8 cellular contexts compared by ENCODE assay signal in the genomic region with DNA sequence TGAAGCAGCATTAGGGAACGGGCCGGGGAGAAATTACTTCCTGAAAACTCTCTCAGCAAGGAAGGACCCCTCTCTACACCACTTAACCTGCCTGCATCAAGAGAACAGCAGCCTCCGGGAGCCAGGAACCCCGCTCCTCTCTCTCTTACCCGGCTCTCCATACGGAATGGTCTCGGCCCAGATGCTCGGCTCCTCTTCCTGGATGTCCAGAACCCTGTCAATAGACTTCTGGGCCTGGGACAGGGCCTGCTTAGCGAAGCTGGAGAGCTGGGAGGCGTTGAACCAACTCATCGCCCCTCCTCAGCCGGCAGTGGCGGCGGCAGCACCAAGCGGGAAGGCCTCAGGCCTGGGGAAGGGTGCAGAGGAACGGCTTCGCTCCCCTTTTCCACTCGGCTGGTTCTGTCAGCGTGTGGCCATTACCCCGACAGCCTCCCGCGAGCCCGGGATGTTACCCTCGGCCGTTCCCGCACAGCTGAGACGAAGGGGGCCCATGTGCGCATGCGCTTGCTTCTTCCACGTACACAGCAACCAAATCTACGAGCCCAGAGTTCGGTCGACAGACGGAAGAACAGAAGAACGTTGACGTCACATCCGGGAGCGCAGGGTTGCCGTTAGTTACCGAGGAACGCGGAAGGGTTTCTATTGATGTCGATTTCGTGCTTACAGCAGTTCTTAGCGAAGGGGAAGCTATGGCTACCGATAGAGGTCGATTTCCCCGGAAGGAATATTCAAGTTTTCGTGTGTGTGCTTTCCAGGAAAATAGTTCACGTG. TPM values are rescaled to one million over a fixed set of nuclear protein-coding genes. Genes with fewer than 3 reads are reported as not detected.
DNase-seq lines count a peak whose midpoint lies in the region; ATAC-seq, FAIRE-seq and TF ChIP-seq lines count a peak whose summit lies in the region.

A gene with protein sequence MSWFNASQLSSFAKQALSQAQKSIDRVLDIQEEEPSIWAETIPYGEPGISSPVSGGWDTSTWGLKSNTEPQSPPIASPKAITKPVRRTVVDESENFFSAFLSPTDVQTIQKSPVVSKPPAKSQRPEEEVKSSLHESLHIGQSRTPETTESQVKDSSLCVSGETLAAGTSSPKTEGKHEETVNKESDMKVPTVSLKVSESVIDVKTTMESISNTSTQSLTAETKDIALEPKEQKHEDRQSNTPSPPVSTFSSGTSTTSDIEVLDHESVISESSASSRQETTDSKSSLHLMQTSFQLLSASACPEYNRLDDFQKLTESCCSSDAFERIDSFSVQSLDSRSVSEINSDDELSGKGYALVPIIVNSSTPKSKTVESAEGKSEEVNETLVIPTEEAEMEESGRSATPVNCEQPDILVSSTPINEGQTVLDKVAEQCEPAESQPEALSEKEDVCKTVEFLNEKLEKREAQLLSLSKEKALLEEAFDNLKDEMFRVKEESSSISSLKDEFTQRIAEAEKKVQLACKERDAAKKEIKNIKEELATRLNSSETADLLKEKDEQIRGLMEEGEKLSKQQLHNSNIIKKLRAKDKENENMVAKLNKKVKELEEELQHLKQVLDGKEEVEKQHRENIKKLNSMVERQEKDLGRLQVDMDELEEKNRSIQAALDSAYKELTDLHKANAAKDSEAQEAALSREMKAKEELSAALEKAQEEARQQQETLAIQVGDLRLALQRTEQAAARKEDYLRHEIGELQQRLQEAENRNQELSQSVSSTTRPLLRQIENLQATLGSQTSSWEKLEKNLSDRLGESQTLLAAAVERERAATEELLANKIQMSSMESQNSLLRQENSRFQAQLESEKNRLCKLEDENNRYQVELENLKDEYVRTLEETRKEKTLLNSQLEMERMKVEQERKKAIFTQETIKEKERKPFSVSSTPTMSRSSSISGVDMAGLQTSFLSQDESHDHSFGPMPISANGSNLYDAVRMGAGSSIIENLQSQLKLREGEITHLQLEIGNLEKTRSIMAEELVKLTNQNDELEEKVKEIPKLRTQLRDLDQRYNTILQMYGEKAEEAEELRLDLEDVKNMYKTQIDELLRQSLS (minus strand): TSS at position 538 of the 771 bp plus-strand sequence. CDS start 247 bp downstream, at position 291.

- peaks cover 39% of the 10 kb centered on the region for H3K36me3 Mint-ChIP-seq in activated T-helper 2 cell treated with anti-CD3 and anti-CD28 coated beads, Interferon-gamma antibody, Interleukin-2, Interleukin-4, amounts not matched to agents 10 μg/mL and 5 μg/mL and 100 μg/mL, durations not matched to agents 14 hours and 24 hours and 36 hours (ENCODE audit: low read depth)

- no peak for FAIRE-seq in frontal cortex (lab: Jason Lieb, UNC)

- no peaks in the 10 kb centered on the region for H3K27me3 Mint-ChIP-seq in activated T-helper 2 cell treated with anti-CD3 and anti-CD28 coated beads, Interferon-gamma antibody, Interleukin-2, Interleukin-4, amounts not matched to agents 10 μg/mL and 5 μg/mL and 100 μg/mL, durations not matched to agents 14 hours and 24 hours and 36 hours (ENCODE audit: low read depth)

- peak within 1 kb of the TSS; percentile 93 for H3K27ac ChIP-seq in thymus (ENCODE audit: low read depth)

- no peaks in the 10 kb centered on the region for H3K27me3 ChIP-seq in H7 (ENCODE audit: control insufficient read depth, insufficient read depth, low read length)
- H3K27me3 ChIP-seq in thymus (ENCODE audit: control insufficient read depth, insufficient read depth), result no peaks in the 10 kb centered on the region

- H3K4me3 ChIP-seq in H7 (ENCODE audit: insufficient read depth, low read depth, low read length), result peak within 1 kb of the TSS; percentile 91
- H3K4me3 ChIP-seq in thymus (ENCODE audit: low read length), result peak within 1 kb of the TSS; percentile 56

- H3K27ac Mint-ChIP-seq in activated T-helper 2 cell treated with anti-CD3 and anti-CD28 coated beads, Interferon-gamma antibody, Interleukin-2, Interleukin-4, amounts not matched to agents 10 μg/mL and 5 μg/mL and 100 μg/mL, durations not matched to agents 14 hours and 24 hours and 36 hours, result peak within 1 kb of the TSS; percentile 92

- peak within 1 kb of the TSS; percentile 94 for H3K4me3 Mint-ChIP-seq in activated T-helper 2 cell treated with anti-CD3 and anti-CD28 coated beads, Interferon-gamma antibody, Interleukin-2, Interleukin-4, amounts not matched to agents 10 μg/mL and 5 μg/mL and 100 μg/mL, durations not matched to agents 14 hours and 24 hours and 36 hours (ENCODE audit: low read depth)

- TF ChIP-seq CTCF in omental fat pad (IDR thresholded peaks at IDR 0.05), result no peak

- ATAC-seq in omental fat pad (ENCODE audit: low FRiP score), result peak; percentile 99

- H3K36me3 ChIP-seq in H7 (replicated peaks; ENCODE audit: control insufficient read depth, insufficient read depth, low read length) (peaks cover 8% of the 10 kb centered on the region), thymus (ENCODE audit: control insufficient read depth, insufficient read depth) (peaks cover 8% of the 10 kb centered on the region)

- H3K4me1 Mint-ChIP-seq in activated T-helper 2 cell treated with anti-CD3 and anti-CD28 coated beads, Interferon-gamma antibody, Interleukin-2, Interleukin-4, amounts not matched to agents 10 μg/mL and 5 μg/mL and 100 μg/mL, durations not matched to agents 14 hours and 24 hours and 36 hours (ENCODE audit: low read depth), result peaks cover 35% of the 10 kb centered on the region

- peak; percentile 98 for DNase-seq in ELF-1 (ENCODE audit: low read depth, low spot score)
- peak; percentile 90 for DNase-seq in H7
- peak; percentile 96 for DNase-seq in NAMALWA (ENCODE audit: low spot score)
- peak; percentile 97 for DNase-seq in activated T-helper 2 cell treated with anti-CD3 and anti-CD28 coated beads, Interferon-gamma antibody, Interleukin-2, Interleukin-4, amounts not matched to agents 10 μg/mL and 5 μg/mL and 100 μg/mL, durations not matched to agents 14 hours and 24 hours and 36 hours (ENCODE audit: low spot score)
- peak; percentile 59 to 80 for DNase-seq in frontal cortex (ENCODE audit: low spot score in 2 of 2)
- peak; percentile 98 for DNase-seq in omental fat pad (ENCODE audit: low spot score)
- no peak for DNase-seq in NCI-H1694 treated with DMSO at 0.1 percent for 48 hours (lab: John Stamatoyannopoulos, UW)

- no peaks in the 10 kb centered on the region for H3K9me3 Mint-ChIP-seq in activated T-helper 2 cell treated with anti-CD3 and anti-CD28 coated beads, Interferon-gamma antibody, Interleukin-2, Interleukin-4, amounts not matched to agents 10 μg/mL and 5 μg/mL and 100 μg/mL, durations not matched to agents 14 hours and 24 hours and 36 hours

- no peaks in the 10 kb centered on the region for H3K9me3 ChIP-seq in thymus (ENCODE audit: control insufficient read depth)

- intact Hi-C loops in activated T-helper 2 cell treated with anti-CD3 and anti-CD28 coated beads, Interferon-gamma antibody, Interleukin-2, Interleukin-4, amounts not matched to agents 10 μg/mL and 5 μg/mL and 100 μg/mL, durations not matched to agents 14 hours and 24 hours and 36 hours (cut with micrococcal nuclease), result loop anchor here (1.0 to 5.0 kb wide), 4 partner anchors 19 to 42 kb away; partner anchors contain the start of genes ARL6IP5 and EOGT

- H3K4me1 ChIP-seq in thymus (ENCODE audit: control insufficient read depth, insufficient read depth, low read length), result peaks cover 5% of the 10 kb centered on the region

- under 1% methylated on average over 50 of the region's 50 CpGs for WGBS in thymus

RNA-seq across cellular contexts. Expression of the gene that starts here (rescaled TPM):
- 8.9 and 15.3 TPM in 2 replicates for total RNA-seq in H7 (2014; rRNA removed; shearing (Covaris generic))
- 35.7 and 38.9 TPM in 2 replicates for total RNA-seq in activated T-helper 2 cell treated with anti-CD3 and anti-CD28 coated beads, Interferon-gamma antibody, Interleukin-2, Interleukin-4, amounts not matched to agents 10 μg/mL and 5 μg/mL and 100 μg/mL, durations not matched to agents 14 hours and 24 hours and 36 hours
- total RNA-seq in frontal cortex (36.7 TPM), omental fat pad (10 to 100 TPM; 27.6 to 41.8 (median 30.2) TPM)
- polyA plus RNA-seq in thymus, result 13.6 TPM
